In genomic region chr1:112975336-112975735, GRCh38 we compare ENCODE assay signal across 17 cellular contexts. TPM values are rescaled to one million over a fixed set of nuclear protein-coding genes. Genes with fewer than 3 reads are reported as not detected.
DNase-seq lines count a peak whose midpoint lies in the region; ATAC-seq and TF ChIP-seq lines count a peak whose summit lies in the region.
"Had no signal": no experiment of that assay in that cellular context is flagged by ENCODE, and none has a peak within 500 bp of the region (broad histone marks: within the 10 kb centered on the region; RNA-seq: fewer than 3 reads in every experiment).

No MANE protein-coding gene starts in this region.

- no peak overlapping the region for H3K27ac ChIP-seq in IMR-90 (ENCODE audit: insufficient read depth, low read length)
- H3K27ac ChIP-seq in osteoblast (ENCODE audit: low read depth, low read length) = no peak overlapping the region
- H3K27ac ChIP-seq in breast epithelium = no peak overlapping the region
- H3K27ac ChIP-seq: A549, C4-2B, HL-60 had no signal

- peaks cover 10% of the 10 kb centered on the region; the same call in 1 of the 2 replicates for H3K9me1 ChIP-seq in IMR-90 (ENCODE audit: insufficient read depth, low read length)

- no peak for DNase-seq in IMR-90
- peak; percentile 91 for DNase-seq in amniotic epithelial cell (ENCODE audit: low read depth)
- peak; percentile 42 for DNase-seq in iris pigment epithelial cell (ENCODE audit: low read depth)
- DNase-seq in A172 (ENCODE audit: low spot score) = no peak
- DNase-seq in NCI-H524 (lab: John Stamatoyannopoulos, UW) = no peak
- no peak for DNase-seq in osteoblast (ENCODE audit: insufficient read length, low spot score, missing footprints)
- DNase-seq in breast epithelium (ENCODE audit: low spot score in 2 of 2) = no peak
- DNase-seq: BE2C; CD4-positive, alpha-beta memory T cell; DMS153; DMS79 treated with DMSO at 0.1 percent for 48 hours; GDM1; HCEC 1CT; HFFc6 had no signal

- H3K4me3 ChIP-seq in IMR-90 (ENCODE audit: insufficient read depth, low read depth, low read length) = no peak overlapping the region
- H3K4me3 ChIP-seq in osteoblast (ENCODE audit: insufficient read depth, low read length) = no peak overlapping the region
- no peak overlapping the region for H3K4me3 ChIP-seq in breast epithelium
- H3K4me3 ChIP-seq: A549 had no signal

- TF ChIP-seq RAD21 in IMR-90 (IDR thresholded peaks at IDR 0.05; ENCODE audit: low read length) = no peak

- no peaks in the 10 kb centered on the region for H3K9me3 ChIP-seq in IMR-90 (ENCODE audit: control insufficient read depth, insufficient read depth, low read length)
- H3K9me3 ChIP-seq in osteoblast (ENCODE audit: low read depth, low read length) = no peaks in the 10 kb centered on the region
- no peaks in the 10 kb centered on the region for H3K9me3 ChIP-seq in breast epithelium
- H3K9me3 ChIP-seq: A549, BE2C had no signal

- H3K4me2 ChIP-seq in IMR-90 (ENCODE audit: low read depth, low read length) = no peak overlapping the region
- H3K4me2 ChIP-seq in osteoblast (ENCODE audit: insufficient read depth, low read length) = no peak overlapping the region
- H3K4me2 ChIP-seq: A549 had no signal

- TF ChIP-seq CTCF in IMR-90 (conservative IDR thresholded peaks at IDR 0.05; ENCODE audit: low read depth, low read length) (no peak), osteoblast (IDR thresholded peaks at IDR 0.05; ENCODE audit: extremely low read depth, low read depth, low read length) (no peak), breast epithelium (IDR thresholded peaks at IDR 0.05) (no peak)

- H4K20me1 ChIP-seq in IMR-90 (ENCODE audit: insufficient read depth, low read length) (no peaks in the 10 kb centered on the region), osteoblast (ENCODE audit: insufficient read depth, low read length) (peaks cover 3% of the 10 kb centered on the region)

- BruUV-seq in IMR-90 (replicated peaks; lab: Mats Ljungman, UMichigan) = no TSS peak

- no peak for TF ChIP-seq POLR2A in IMR-90 (IDR thresholded peaks at IDR 0.05; ENCODE audit: low read depth, low read length)
- no peak for TF ChIP-seq POLR2A in breast epithelium (IDR thresholded peaks at IDR 0.05)

- H2AK5ac ChIP-seq in IMR-90 (ENCODE audit: low read depth, low read length) = no peak overlapping the region

- no peaks in the 10 kb centered on the region for H3K79me2 ChIP-seq in osteoblast (ENCODE audit: insufficient read depth, low read length)

- H2AK9ac ChIP-seq in IMR-90 (replicated peaks; ENCODE audit: low read depth, low read length, poor library complexity) = no peak overlapping the region

- no peak; the same call in 1 of the 2 replicates for ATAC-seq in IMR-90 (ENCODE audit: low read depth)
- ATAC-seq: A549 had no signal

- no peak overlapping the region for H4K91ac ChIP-seq in IMR-90 (ENCODE audit: insufficient read depth, low read depth, low read length)

- in situ Hi-C loops in IMR-90 (cut with MboI; ENCODE audit: low sequenced_read_pairs) = no loop called here

- H3K79me1 ChIP-seq in IMR-90 (ENCODE audit: low read depth in 1 of 2, low read length in 2 of 2) = peaks cover 4 to 7% of the 10 kb centered on the region in 2 experiments; a peak in 2 of 4 replicates

- H3K4me1 ChIP-seq in IMR-90 (ENCODE audit: control insufficient read depth, insufficient read depth, low read length) (no peaks in the 10 kb centered on the region; the same call in 1 of the 2 replicates), osteoblast (ENCODE audit: insufficient read depth, low read length) (peaks cover 5% of the 10 kb centered on the region), breast epithelium (no peaks in the 10 kb centered on the region)
- H3K4me1 ChIP-seq: A549, BE2C had no signal

- no peak overlapping the region for H4K5ac ChIP-seq in IMR-90 (ENCODE audit: low read depth, low read length)

- WGBS in IMR-90 (ENCODE audit: extremely low coverage in 2 of 2, insufficient read length in 1 of 2), 2 experiments = no CpG with 5 or more reads among the region's 5 CpGs

- H2BK15ac ChIP-seq in IMR-90 (ENCODE audit: low read depth, low read length) = no peak overlapping the region

- H3K36me3 ChIP-seq in IMR-90 (ENCODE audit: control insufficient read depth, insufficient read depth, low read length) = no peaks in the 10 kb centered on the region
- H3K36me3 ChIP-seq in osteoblast (ENCODE audit: insufficient read depth, low read length) = no peaks in the 10 kb centered on the region
- H3K36me3 ChIP-seq in breast epithelium = no peaks in the 10 kb centered on the region

- H3K18ac ChIP-seq in IMR-90 (ENCODE audit: low read depth, low read length) = no peak overlapping the region

- no peak overlapping the region for H2BK5ac ChIP-seq in IMR-90 (ENCODE audit: low read depth, low read length, poor library complexity, severe bottlenecking)

- no peak overlapping the region for H3K56ac ChIP-seq in IMR-90 (ENCODE audit: extremely low read depth, insufficient read depth, low read length)

- no peak overlapping the region for H3K23ac ChIP-seq in IMR-90 (ENCODE audit: low read depth, low read length)

- dilution Hi-C loops in IMR-90 (cut with HindIII; ENCODE audit: low sequenced_read_pairs, unreplicated experiment) = no loop called here

- no peak overlapping the region for H3K14ac ChIP-seq in IMR-90 (replicated peaks; ENCODE audit: low read depth, low read length)

- no peak overlapping the region for H2BK120ac ChIP-seq in IMR-90 (ENCODE audit: low read depth, low read length)

- no peak overlapping the region for H2AFZ ChIP-seq in IMR-90 (replicated peaks; ENCODE audit: low read length, poor library complexity)
- no peak overlapping the region for H2AFZ ChIP-seq in osteoblast (ENCODE audit: low read length)

- no peak overlapping the region for H3K9ac ChIP-seq in IMR-90 (ENCODE audit: low read depth, low read length)

- H2BK20ac ChIP-seq in IMR-90 (ENCODE audit: low read depth, low read length) = no peak overlapping the region

- CTCF ChIA-PET in IMR-90 (lab: Yijun Ruan, JAX) = no interaction called here

- no peak overlapping the region for H4K8ac ChIP-seq in IMR-90 (ENCODE audit: low read depth in 2 of 2, low read length in 2 of 2)

- intact Hi-C loops in IMR-90 (cut with micrococcal nuclease) (no loop called here), breast epithelium (cut with DNase I; ENCODE audit: low total_unique reads) (no loop called here)

- H3K27me3 ChIP-seq in IMR-90 (ENCODE audit: control insufficient read depth, insufficient read depth, low read length) = no peaks in the 10 kb centered on the region
- H3K27me3 ChIP-seq in osteoblast (ENCODE audit: insufficient read depth, low read length) = no peaks in the 10 kb centered on the region
- H3K27me3 ChIP-seq in breast epithelium = no peaks in the 10 kb centered on the region
- H3K27me3 ChIP-seq: BE2C had no signal

- no peak overlapping the region for H3K4ac ChIP-seq in IMR-90 (ENCODE audit: low read depth, low read length)

- POLR2A ChIA-PET in IMR-90 (lab: Charles Lee; ENCODE audit: unreplicated experiment) = no interaction called here

TF ChIP-seq in IMR-90, 13 proteins besides CTCF, POLR2A, EP300 and RAD21:
- TF ChIP-seq MXI1 (IDR thresholded peaks at IDR 0.05; ENCODE audit: borderline replicate concordance, low read depth, low read length) (no peak), CEBPB (IDR thresholded peaks at IDR 0.05; ENCODE audit: low read depth, low read length) (peak; percentile 12; the same call in 1 of the 2 replicates), MAZ (IDR thresholded peaks at IDR 0.05; ENCODE audit: borderline replicate concordance, low read depth, low read length) (no peak), NFE2L2 (IDR thresholded peaks at IDR 0.05; ENCODE audit: low read depth, low read length) (no peak), BHLHE40 (IDR thresholded peaks at IDR 0.05; ENCODE audit: low read depth, low read length) (no peak), FOS (IDR thresholded peaks at IDR 0.05; ENCODE audit: low read depth, low read length) (no peak)

RNA-seq across cellular contexts. Expression of gene SLC16A1, which starts 19.3 kb away (rescaled TPM):
- 156 and 187 TPM in 2 replicates for total RNA-seq in IMR-90 (2012; rRNA removed)
- 27.6 and 32.9 TPM in 2 replicates for polyA plus RNA-seq in IMR-90 (2012; rRNA removed)
- 37.9 and 47.3 TPM in 2 replicates for polyA plus RNA-seq in IMR-90 (2012; cell fraction: cytosol; rRNA removed)
- polyA plus RNA-seq in IMR-90 (2012; cell fraction: nucleus; rRNA removed; ENCODE audit: low replicate concordance) = 14.6 and 32.9 TPM in 2 replicates
- total RNA-seq in A172 (2014; rRNA removed; shearing (Covaris generic)) = 104 and 105 TPM in 2 replicates
- 69.2 and 77.1 TPM in 2 replicates for total RNA-seq in osteoblast
- 10 to 100 TPM; 15.4 to 28.2 (median 15.7) TPM for total RNA-seq in breast epithelium

Comparison
In these comparisons a context has a peak if more than half of its experiments do, and no peak if none do; other contexts are left out.
1. DNase-seq: peak in amniotic epithelial cell (single experiment) and iris pigment epithelial cell (single experiment); none in IMR-90 (single experiment), A172 (single experiment), NCI-H524 (0 of 2), osteoblast (single experiment) and breast epithelium (0 of 2).